13 cellular contexts compared by ENCODE assay signal in genomic region chr1:16986596-16987361, GRCh38. TPM values are rescaled to one million over a fixed set of nuclear protein-coding genes. Genes with fewer than 3 reads are reported as not detected.
DNase-seq lines count a peak whose midpoint lies in the region; TF ChIP-seq lines count a peak whose summit lies in the region.
"Had no signal": no experiment of that assay in that cellular context is flagged by ENCODE, and none has a peak within 500 bp of the region (broad histone marks: within the 10 kb centered on the region; RNA-seq: fewer than 3 reads in every experiment).

No MANE protein-coding gene starts in this region.

- H3K4me1 ChIP-seq in PC-9 (replicated peaks; ENCODE audit: insufficient read depth) (peaks cover 11% of the 10 kb centered on the region), fibroblast of lung (ENCODE audit: control insufficient read depth, extremely low read depth, insufficient read depth, low read length) (peaks cover 2% of the 10 kb centered on the region), smooth muscle cell (ENCODE audit: low read depth) (peaks cover 15% of the 10 kb centered on the region), tibial nerve (peaks cover 0 to 10% (median 0%) of the 10 kb centered on the region in 4 donors)
- H3K4me1 ChIP-seq in CD4-positive, alpha-beta memory T cell (ENCODE audit: insufficient read depth, low read length), result no peaks in the 10 kb centered on the region

- H3K27ac Mint-ChIP-seq in CD4-positive, alpha-beta memory T cell, result no peak overlapping the region
- H3K27ac Mint-ChIP-seq: activated T-cell treated with anti-CD3 and anti-CD28 coated beads, Interleukin-2, amount 50 U/mL, for 72 hours; dendritic cell treated with granulocyte-macrophage colony-stimulating factor and Interleukin-4, amounts not matched to agents 40 ng/mL and 50 ng/mL, for 4 days had no signal

- H3F3A ChIP-seq in PC-9 (ENCODE audit: insufficient read depth, low read depth) (peaks cover 10% of the 10 kb centered on the region; the same call in 1 of the 2 replicates), smooth muscle cell (ENCODE audit: low read depth) (peaks cover under 1% of the 10 kb centered on the region)

- H3K9me2 ChIP-seq in PC-9 (ENCODE audit: insufficient read depth), result no peaks in the 10 kb centered on the region

- TF ChIP-seq EP300 in tibial nerve (IDR thresholded peaks at IDR 0.05), result no peak

- CTCF ChIA-PET in PC-9 (lab: Charles Lee), result interaction anchor here (0.5 kb wide), 1 partner anchor 30 kb away, joined by 3 read pairs; no protein-coding TSS in a partner anchor
- CTCF ChIA-PET in CD4-positive, alpha-beta memory T cell (lab: Charles Lee; ENCODE audit: partially characterized antibody), result no interaction called here

- peaks cover 18 to 29% of the 10 kb centered on the region in 2 donors for H3K36me3 Mint-ChIP-seq in CD4-positive, alpha-beta memory T cell

- no peaks in the 10 kb centered on the region for H4K20me1 ChIP-seq in PC-9 (ENCODE audit: insufficient read depth)
- H4K20me1 ChIP-seq in fibroblast of lung (ENCODE audit: control insufficient read depth, extremely low read depth, insufficient read depth, low read length), result no peaks in the 10 kb centered on the region
- no peaks in the 10 kb centered on the region for H4K20me1 ChIP-seq in smooth muscle cell (ENCODE audit: low read depth)

- H3K27ac ChIP-seq in PC-9, result no peak overlapping the region
- no peak overlapping the region for H3K27ac ChIP-seq in fibroblast of lung (ENCODE audit: insufficient read depth, low read length)
- H3K27ac ChIP-seq in smooth muscle cell (ENCODE audit: low read depth), result no peak overlapping the region
- no peak overlapping the region for H3K27ac ChIP-seq in CD4-positive, alpha-beta memory T cell (ENCODE audit: low read depth, low read length)
- no peak overlapping the region for H3K27ac ChIP-seq in tibial nerve
- H3K27ac ChIP-seq: suprapubic skin had no signal

- TF ChIP-seq CTCF in PC-9 (conservative IDR thresholded peaks at IDR 0.05) (peak; percentile 39), fibroblast of lung (conservative IDR thresholded peaks at IDR 0.05 in 1 of 2, IDR thresholded peaks at IDR 0.05 in 1 of 2; ENCODE audit: low read depth in 1 of 2, low read length in 2 of 2) (peak; percentile 24 to 28), smooth muscle cell (IDR thresholded peaks at IDR 0.05; ENCODE audit: borderline replicate concordance, insufficient read depth, poor library complexity, severe bottlenecking) (peak; percentile 43), tibial nerve (IDR thresholded peaks at IDR 0.05) (peak in 1 of 5 experiments; percentile 16)

- POLR2A ChIA-PET in PC-9 (lab: Charles Lee; ENCODE audit: unreplicated experiment), result no interaction called here
- POLR2A ChIA-PET in CD4-positive, alpha-beta memory T cell (lab: Charles Lee; ENCODE audit: partially characterized antibody), result no interaction called here

- H3K4me2 ChIP-seq in PC-9 (no peak overlapping the region), fibroblast of lung (ENCODE audit: extremely low read depth, insufficient read depth, low read length) (no peak overlapping the region), smooth muscle cell (no peak overlapping the region)

- H3K79me2 ChIP-seq in PC-9 (ENCODE audit: low read depth) (no peaks in the 10 kb centered on the region), fibroblast of lung (ENCODE audit: control insufficient read depth, insufficient read depth, low read length) (no peaks in the 10 kb centered on the region), smooth muscle cell (ENCODE audit: low read depth) (no peaks in the 10 kb centered on the region)

- BruUV-seq in PC-9 (replicated peaks; lab: Mats Ljungman, UMichigan), result no TSS peak

- no peaks in the 10 kb centered on the region for H3K27me3 ChIP-seq in PC-9 (ENCODE audit: insufficient read depth, low read depth)
- no peaks in the 10 kb centered on the region for H3K27me3 ChIP-seq in fibroblast of lung (ENCODE audit: control insufficient read depth, insufficient read depth, low read length)
- no peaks in the 10 kb centered on the region for H3K27me3 ChIP-seq in smooth muscle cell (ENCODE audit: low read depth)
- H3K27me3 ChIP-seq in CD4-positive, alpha-beta memory T cell (ENCODE audit: insufficient read depth, low read length), result no peaks in the 10 kb centered on the region
- no peaks in the 10 kb centered on the region for H3K27me3 ChIP-seq in tibial nerve
- H3K27me3 ChIP-seq: suprapubic skin had no signal

- H2AFZ ChIP-seq in PC-9 (no peak overlapping the region), fibroblast of lung (ENCODE audit: low read length) (no peak overlapping the region), smooth muscle cell (ENCODE audit: low read depth) (no peak overlapping the region)

- H3K9me3 Mint-ChIP-seq in CD4-positive, alpha-beta memory T cell, result no peaks in the 10 kb centered on the region
- H3K9me3 Mint-ChIP-seq: activated T-cell treated with anti-CD3 and anti-CD28 coated beads, Interleukin-2, amount 50 U/mL, for 72 hours; dendritic cell treated with granulocyte-macrophage colony-stimulating factor and Interleukin-4, amounts not matched to agents 40 ng/mL and 50 ng/mL, for 4 days had no signal

- WGBS in smooth muscle cell (ENCODE audit: low lambda C conversion rate), result 68% methylated on average over 26 of the region's 38 CpGs
- WGBS in tibial nerve, 2 donors, result 76 to 80% methylated on average over 26 to 38 of the region's 38 CpGs

- H3K4me3 ChIP-seq in PC-9 (no peak overlapping the region), fibroblast of lung (replicated peaks in 1 of 4; ENCODE audit: control extremely low read depth in 1 of 4, insufficient read depth in 1 of 4, low read depth in 3 of 4, low read length in 4 of 4) (no peak overlapping the region), smooth muscle cell (no peak overlapping the region), tibial nerve (no peak overlapping the region)
- no peak overlapping the region for H3K4me3 ChIP-seq in CD4-positive, alpha-beta memory T cell (ENCODE audit: low read length in 2 of 2)
- H3K4me3 ChIP-seq: suprapubic skin had no signal

- no peak for TF ChIP-seq POLR2A in tibial nerve (IDR thresholded peaks at IDR 0.05)

- H3K9me3 ChIP-seq in PC-9 (ENCODE audit: insufficient read depth, low read depth) (no peaks in the 10 kb centered on the region), fibroblast of lung (ENCODE audit: control insufficient read depth, insufficient read depth, low read depth, low read length) (no peaks in the 10 kb centered on the region), smooth muscle cell (replicated peaks; ENCODE audit: low read depth) (no peaks in the 10 kb centered on the region), tibial nerve (no peaks in the 10 kb centered on the region)
- H3K9me3 ChIP-seq in CD4-positive, alpha-beta memory T cell (ENCODE audit: control insufficient read depth in 1 of 2, low read length in 2 of 2), result no peaks in the 10 kb centered on the region
- H3K9me3 ChIP-seq: suprapubic skin had no signal

- peaks cover 6 to 7% of the 10 kb centered on the region in 2 donors for H3K27me3 Mint-ChIP-seq in CD4-positive, alpha-beta memory T cell

- no peak overlapping the region for H3K4me3 Mint-ChIP-seq in CD4-positive, alpha-beta memory T cell
- H3K4me3 Mint-ChIP-seq: activated T-cell treated with anti-CD3 and anti-CD28 coated beads, Interleukin-2, amount 50 U/mL, for 72 hours; dendritic cell treated with granulocyte-macrophage colony-stimulating factor and Interleukin-4, amounts not matched to agents 40 ng/mL and 50 ng/mL, for 4 days had no signal

- H3K36me3 ChIP-seq in PC-9 (ENCODE audit: low read depth), result no peaks in the 10 kb centered on the region
- H3K36me3 ChIP-seq in fibroblast of lung (ENCODE audit: control insufficient read depth, insufficient read depth, low read length), result peaks cover 6% of the 10 kb centered on the region
- no peaks in the 10 kb centered on the region for H3K36me3 ChIP-seq in smooth muscle cell (ENCODE audit: low read depth)
- peaks cover 17% of the 10 kb centered on the region for H3K36me3 ChIP-seq in CD4-positive, alpha-beta memory T cell (ENCODE audit: insufficient read depth, low read length)
- peaks cover 0 to 72% (median 4%) of the 10 kb centered on the region in 3 donors for H3K36me3 ChIP-seq in tibial nerve

- no peaks in the 10 kb centered on the region for H3K4me1 Mint-ChIP-seq in CD4-positive, alpha-beta memory T cell

- DNase-seq in NCI-H82 (lab: John Stamatoyannopoulos, UW) (peak; percentile 44), NCI-H82 treated with DMSO at 0.1 percent for 48 hours (lab: John Stamatoyannopoulos, UW; ENCODE audit: unreplicated experiment) (no peak), PC-9 (no peak), fibroblast of lung (ENCODE audit: low read depth in 2 of 2) (no peak), smooth muscle cell (lab: John Stamatoyannopoulos, UW; ENCODE audit: unreplicated experiment) (no peak), tibial nerve (ENCODE audit: low spot score in 2 of 2) (no peak), NCI-H446 treated with DMSO at 0.1 percent for 48 hours (lab: John Stamatoyannopoulos, UW) (no peak)
- DNase-seq in CD4-positive, alpha-beta memory T cell, result no peak
- DNase-seq: activated T-cell treated with anti-CD3 and anti-CD28 coated beads, Interleukin-2, amount 50 U/mL, for 72 hours; Karpas-422; stimulated activated CD4-positive, alpha-beta T cell treated with anti-CD3 and anti-CD28 coated beads, Interleukin-4, amount 100 ng/mL, for 1 hour had no signal

- intact Hi-C loops in PC-9 (cut with micrococcal nuclease; ENCODE audit: unreplicated experiment), result no loop called here
- intact Hi-C loops in CD4-positive, alpha-beta memory T cell (cut with micrococcal nuclease), result no loop called here

- H3K9ac ChIP-seq in fibroblast of lung (ENCODE audit: insufficient read depth, low read length), result no peak overlapping the region
- H3K9ac ChIP-seq in smooth muscle cell (ENCODE audit: low read depth), result no peak overlapping the region

RNA-seq across cellular contexts. Expression of gene MFAP2, which starts 6.4 kb away (rescaled TPM):
- total RNA-seq in PC-9 (2021) (6.3 and 12.5 TPM in 2 replicates), fibroblast of lung (10.0 and 16.2 TPM in 2 replicates), smooth muscle cell (307 and 325 TPM in 2 replicates), tibial nerve (10 to 100 TPM in 3 of 4 donors, 1 to 10 TPM in 1; 5.9 to 26.6 (median 13.5) TPM)
- polyA plus RNA-seq in fibroblast of lung (14.1 and 40.4 TPM in 2 replicates), smooth muscle cell (858 and 885 TPM in 2 replicates)
- polyA plus RNA-seq in fibroblast of lung (2012), result 18.9 and 62.7 TPM in 2 replicates
- polyA minus RNA-seq in fibroblast of lung (ENCODE audit: low replicate concordance), result 22.1 and 79.0 TPM in 2 replicates
- not detected for total RNA-seq in CD4-positive, alpha-beta memory T cell
- not detected for polyA plus RNA-seq in CD4-positive, alpha-beta memory T cell

RNA-seq across cellular contexts. Expression of gene ATP13A2, which starts 24.9 kb away (rescaled TPM):
- total RNA-seq in PC-9 (2021) (39.9 and 43.6 TPM in 2 replicates), fibroblast of lung (7.7 and 10.9 TPM in 2 replicates), smooth muscle cell (16.0 and 27.7 TPM in 2 replicates), tibial nerve (10 to 100 TPM; 29.7 to 64.2 (median 42.1) TPM)
- polyA plus RNA-seq in fibroblast of lung (6.5 and 9.2 TPM in 2 replicates), smooth muscle cell (42.3 and 64.3 TPM in 2 replicates)
- polyA plus RNA-seq in fibroblast of lung (2012), result 16.5 and 20.6 TPM in 2 replicates
- polyA minus RNA-seq in fibroblast of lung (ENCODE audit: low replicate concordance), result 46.7 and 86.9 TPM in 2 replicates
- 10 to 100 TPM; 54.6 to 56.5 TPM for total RNA-seq in CD4-positive, alpha-beta memory T cell
- 10 to 100 TPM; 24.6 to 60.4 TPM for polyA plus RNA-seq in CD4-positive, alpha-beta memory T cell

Comparison
In these comparisons a context has a peak if more than half of its experiments do, and no peak if none do; other contexts are left out.
1. RNA of gene MFAP2, which starts 6.4 kb away (total RNA-seq): 307 to 325 TPM in smooth muscle cell; 10.0 to 16.2 TPM in fibroblast of lung, 5.9 to 26.6 TPM in tibial nerve, 6.3 to 12.5 TPM in PC-9 and not detected in CD4-positive, alpha-beta memory T cell; every median in the first group is over 10 times any median in the second.